ENCODE assay signal across 11 cellular contexts in genomic region chr4:186676531-186677158, GRCh38. TPM values are rescaled to one million over a fixed set of nuclear protein-coding genes. Genes with fewer than 3 reads are reported as not detected.
DNase-seq lines count a peak whose midpoint lies in the region; ATAC-seq, FAIRE-seq and TF ChIP-seq lines count a peak whose summit lies in the region.
"Had no signal": no experiment of that assay in that cellular context is flagged by ENCODE, and none has a peak within 500 bp of the region (broad histone marks: within the 10 kb centered on the region; RNA-seq: fewer than 3 reads in every experiment).

No MANE protein-coding gene starts in this region.

- FAIRE-seq in K562 (lab: Jason Lieb, UNC), result no peak

- WGBS in K562 (ENCODE audit: insufficient coverage, low coverage, missing lambda C conversion rate), result 18% methylated on average over 1 of the region's 1 CpG

- H3K9me3 ChIP-seq in K562 (replicated peaks; ENCODE audit: control insufficient read depth, insufficient read depth, low read depth, low read length) (no peaks in the 10 kb centered on the region), tibial artery (no peaks in the 10 kb centered on the region)

- H3K79me2 ChIP-seq in K562 (ENCODE audit: control insufficient read depth, insufficient read depth, low read length), result no peaks in the 10 kb centered on the region

- TF ChIP-seq EP300 in K562 (IDR thresholded peaks at IDR 0.05; ENCODE audit: low read length), result no peak

- no peaks in the 10 kb centered on the region for H4K20me1 ChIP-seq in K562 (replicated peaks; ENCODE audit: control insufficient read depth, insufficient read depth, low read length)

- DNase-seq in HCEC 1CT, result peak; percentile 77
- DNase-seq in K562 (ENCODE audit: extremely low read depth in 1 of 4, low spot score in 3 of 4), result no peak
- peak; percentile 92 for DNase-seq in iris pigment epithelial cell (ENCODE audit: low read depth)
- DNase-seq in tibial artery, result no peak
- DNase-seq in activated T-helper 2 cell treated with anti-CD3 and anti-CD28 coated beads, Interferon-gamma antibody, Interleukin-2, Interleukin-4, amounts not matched to agents 10 μg/mL and 5 μg/mL and 100 μg/mL, durations not matched to agents 14 hours and 24 hours and 36 hours (ENCODE audit: low spot score), result no peak
- no peak for DNase-seq in COR-L47 (lab: John Stamatoyannopoulos, UW)
- DNase-seq: activated naive CD4-positive, alpha-beta T cell treated with anti-CD3 and anti-CD28 coated beads for 36 hours; NCI-H1048 had no signal

- intact Hi-C loops in K562 (cut with micrococcal nuclease), result no loop called here
- intact Hi-C loops in tibial artery (cut with DNase I; ENCODE audit: low total_unique reads), result no loop called here
- intact Hi-C loops in activated T-helper 2 cell treated with anti-CD3 and anti-CD28 coated beads, Interferon-gamma antibody, Interleukin-2, Interleukin-4, amounts not matched to agents 10 μg/mL and 5 μg/mL and 100 μg/mL, durations not matched to agents 14 hours and 24 hours and 36 hours (cut with micrococcal nuclease), result no loop called here

- no peak for TF ChIP-seq CTCF in K562 (IDR thresholded peaks at IDR 0.05 in 2 of 3, conservative IDR thresholded peaks at IDR 0.05 in 1 of 3; ENCODE audit: insufficient read depth in 2 of 3, low read depth in 1 of 3, low read length in 3 of 3)
- no peak for TF ChIP-seq CTCF in tibial artery (IDR thresholded peaks at IDR 0.05)

- H3K9me1 ChIP-seq in K562 (ENCODE audit: control insufficient read depth, insufficient read depth, low read length), result no peaks in the 10 kb centered on the region

- no peaks in the 10 kb centered on the region for H3K4me1 Mint-ChIP-seq in activated T-helper 2 cell treated with anti-CD3 and anti-CD28 coated beads, Interferon-gamma antibody, Interleukin-2, Interleukin-4, amounts not matched to agents 10 μg/mL and 5 μg/mL and 100 μg/mL, durations not matched to agents 14 hours and 24 hours and 36 hours (ENCODE audit: low read depth)

- no peaks in the 10 kb centered on the region for H3K36me3 ChIP-seq in K562 (ENCODE audit: control insufficient read depth, insufficient read depth, low read length)
- H3K36me3 ChIP-seq in tibial artery, result no peaks in the 10 kb centered on the region

- no peak overlapping the region for H3K4me3 Mint-ChIP-seq in activated T-helper 2 cell treated with anti-CD3 and anti-CD28 coated beads, Interferon-gamma antibody, Interleukin-2, Interleukin-4, amounts not matched to agents 10 μg/mL and 5 μg/mL and 100 μg/mL, durations not matched to agents 14 hours and 24 hours and 36 hours (ENCODE audit: low read depth)
- H3K4me3 Mint-ChIP-seq: activated naive CD4-positive, alpha-beta T cell treated with anti-CD3 and anti-CD28 coated beads for 36 hours; T-helper 1 cell treated with Interleukin-12 subunit alpha and Interleukin-12 subunit beta and Interleukin-4 antibody, amounts not matched to agents 30 μg/mL and 1 μg/mL, for 36 hours had no signal

- in situ Hi-C loops in K562 (cut with MboI), result no loop called here

- ATAC-seq in K562 (no peak), HG03432 (IDR thresholded peaks at IDR 0.05; ENCODE audit: unreplicated experiment) (no peak), GM21526 (IDR thresholded peaks at IDR 0.05; ENCODE audit: low FRiP score, unreplicated experiment) (no peak)

- CTCF ChIA-PET in K562 (lab: Yijun Ruan, JAX; ENCODE audit: low intra/inter-chr PET ratio), result no interaction called here

- no TSS peak for BruUV-seq in K562 (replicated peaks; lab: Mats Ljungman, UMichigan)

- H3K27me3 Mint-ChIP-seq in activated T-helper 2 cell treated with anti-CD3 and anti-CD28 coated beads, Interferon-gamma antibody, Interleukin-2, Interleukin-4, amounts not matched to agents 10 μg/mL and 5 μg/mL and 100 μg/mL, durations not matched to agents 14 hours and 24 hours and 36 hours (ENCODE audit: low read depth), result no peaks in the 10 kb centered on the region

- no peak for TF ChIP-seq RAD21 in K562 (CRISPR knock-in tag; conservative IDR thresholded peaks at IDR 0.05 in 1 of 2, IDR thresholded peaks at IDR 0.05 in 1 of 2)

- no peak overlapping the region for H2AFZ ChIP-seq in K562 (ENCODE audit: low read depth, low read length)

- H3K9ac ChIP-seq in K562 (ENCODE audit: insufficient read depth in 1 of 2, low read depth in 2 of 2, low read length in 2 of 2), result no peak overlapping the region

- no peaks in the 10 kb centered on the region for H3K36me3 Mint-ChIP-seq in activated T-helper 2 cell treated with anti-CD3 and anti-CD28 coated beads, Interferon-gamma antibody, Interleukin-2, Interleukin-4, amounts not matched to agents 10 μg/mL and 5 μg/mL and 100 μg/mL, durations not matched to agents 14 hours and 24 hours and 36 hours (ENCODE audit: low read depth)

- TF ChIP-seq POLR2A in K562 (conservative IDR thresholded peaks at IDR 0.05), result no peak

- no peaks in the 10 kb centered on the region for H3K27me3 ChIP-seq in K562 (ENCODE audit: control insufficient read depth in 2 of 2, insufficient read depth in 2 of 2, low read length in 2 of 2)
- H3K27me3 ChIP-seq in tibial artery, result no peaks in the 10 kb centered on the region

- H3K27ac ChIP-seq in K562 (ENCODE audit: extremely low read depth, low read depth, low read length) (no peak overlapping the region), tibial artery (peak overlapping the region; percentile 5 to 25)

- H3K9me3 Mint-ChIP-seq in activated T-helper 2 cell treated with anti-CD3 and anti-CD28 coated beads, Interferon-gamma antibody, Interleukin-2, Interleukin-4, amounts not matched to agents 10 μg/mL and 5 μg/mL and 100 μg/mL, durations not matched to agents 14 hours and 24 hours and 36 hours, result peaks cover 5% of the 10 kb centered on the region
- H3K9me3 Mint-ChIP-seq: activated naive CD4-positive, alpha-beta T cell treated with anti-CD3 and anti-CD28 coated beads for 36 hours; T-helper 1 cell treated with Interleukin-12 subunit alpha and Interleukin-12 subunit beta and Interleukin-4 antibody, amounts not matched to agents 30 μg/mL and 1 μg/mL, for 36 hours had no signal

- no peak overlapping the region for H3K27ac Mint-ChIP-seq in activated T-helper 2 cell treated with anti-CD3 and anti-CD28 coated beads, Interferon-gamma antibody, Interleukin-2, Interleukin-4, amounts not matched to agents 10 μg/mL and 5 μg/mL and 100 μg/mL, durations not matched to agents 14 hours and 24 hours and 36 hours
- H3K27ac Mint-ChIP-seq: activated naive CD4-positive, alpha-beta T cell treated with anti-CD3 and anti-CD28 coated beads for 36 hours; T-helper 1 cell treated with Interleukin-12 subunit alpha and Interleukin-12 subunit beta and Interleukin-4 antibody, amounts not matched to agents 30 μg/mL and 1 μg/mL, for 36 hours had no signal

- H3K4me1 ChIP-seq in K562 (replicated peaks in 1 of 2; ENCODE audit: control insufficient read depth in 2 of 2, insufficient read depth in 2 of 2, low read length in 2 of 2) (no peaks in the 10 kb centered on the region), tibial artery (peaks cover 0 to 33% (median 8%) of the 10 kb centered on the region in 4 donors)

- POLR2A ChIA-PET in K562 (lab: Yijun Ruan, JAX), result no interaction called here

- no peak overlapping the region for H3K4me2 ChIP-seq in K562 (ENCODE audit: insufficient read depth, low read length)

- H3K4me3 ChIP-seq in K562, result no peak overlapping the region
- H3K4me3 ChIP-seq in tibial artery, result no peak overlapping the region

TF ChIP-seq in K562, 482 proteins besides CTCF, POLR2A, EP300 and RAD21:
- TF ChIP-seq MAFF (IDR thresholded peaks at IDR 0.05; ENCODE audit: low read length), result 0 out of 2 replicates have a peak, but pooled peaks have one; percentile 1
- no peak for TF ChIP-seq MTA1 (IDR thresholded peaks at IDR 0.05; ENCODE audit: borderline replicate concordance)
- TF ChIP-seq ZNF408 (CRISPR knock-in tag; IDR thresholded peaks at IDR 0.05; ENCODE audit: low read depth), result no peak

RNA-seq across cellular contexts. Expression of gene FAT1, which starts 47.0 kb away (rescaled TPM):
- total RNA-seq in K562 (2011; cell fraction: chromatin; rRNA removed; ENCODE audit: low replicate concordance), result 34.3 and 56.3 TPM in 2 replicates
- 21.5 and 28.3 TPM in 2 replicates for total RNA-seq in K562 (2011; cell fraction: nucleolus; rRNA removed)
- 26.8 and 46.9 TPM in 2 replicates for total RNA-seq in K562 (2011; cell fraction: nucleoplasm; rRNA removed)
- 22.8 and 23.3 TPM in 2 replicates for total RNA-seq in K562 (2014; rRNA removed)
- 21.4 and 25.5 TPM in 2 replicates for total RNA-seq in K562 (2014; rRNA removed; fragmentation: Illumina TruSeq; extraction: Trizol)
- total RNA-seq in K562 (2015; rRNA removed; fragmentation: Illumina TruSeq; extraction: Trizol), result 36.0 and 38.4 TPM in 2 replicates
- total RNA-seq in K562 (2021), result 30.0 and 31.4 TPM in 2 replicates
- 12.2 and 13.9 TPM in 2 replicates for polyA plus RNA-seq in K562 (2011; rRNA removed)
- polyA plus RNA-seq in K562 (2011; cell fraction: cytosol; rRNA removed), result 11.8 and 14.6 TPM in 2 replicates
- 18.0 and 35.1 TPM in 2 replicates for polyA plus RNA-seq in K562 (2011; cell fraction: nucleus; rRNA removed)
- 14.4 and 20.2 TPM in 2 replicates for polyA plus RNA-seq in K562 (2012)
- polyA plus RNA-seq in K562 (2014; fragmentation: Illumina TruSeq; extraction: Trizol), result 19.3 and 24.9 TPM in 2 replicates
- 1 to 10 TPM; 6.0 to 8.3 TPM for polyA plus RNA-seq in K562 (2014; fragmentation: Nextera tagmentation; extraction: Ambion mirVana)
- 9.3 and 12.2 TPM in 2 replicates for polyA plus RNA-seq in K562 (2014; rRNA removed)
- 100 and 106 TPM in 2 replicates for polyA minus RNA-seq in K562 (2011; rRNA and poly(A)+ RNA removed)
- polyA minus RNA-seq in K562 (2011; cell fraction: cytosol; rRNA and poly(A)+ RNA removed), result 40.0 and 46.9 TPM in 2 replicates
- 23.8 and 27.2 TPM in 2 replicates for polyA minus RNA-seq in K562 (2011; cell fraction: nucleus; rRNA and poly(A)+ RNA removed)
- 0.05 TPM in 2 replicates for total RNA-seq in activated T-helper 2 cell treated with anti-CD3 and anti-CD28 coated beads, Interferon-gamma antibody, Interleukin-2, Interleukin-4, amounts not matched to agents 10 μg/mL and 5 μg/mL and 100 μg/mL, durations not matched to agents 14 hours and 24 hours and 36 hours

Comparison
In these comparisons a context has a peak if more than half of its experiments do, and no peak if none do; other contexts are left out.
1. DNase-seq: peak in HCEC 1CT (single experiment) and iris pigment epithelial cell (single experiment); none in K562 (0 of 4), tibial artery (0 of 2), activated T-helper 2 cell treated with anti-CD3 and anti-CD28 coated beads, Interferon-gamma antibody, Interleukin-2, Interleukin-4, amounts not matched to agents 10 μg/mL and 5 μg/mL and 100 μg/mL, durations not matched to agents 14 hours and 24 hours and 36 hours (single experiment) and COR-L47 (single experiment).
2. RNA of gene FAT1, which starts 47.0 kb away (total RNA-seq): 21.4 to 56.3 TPM in K562; 0.05 TPM in activated T-helper 2 cell treated with anti-CD3 and anti-CD28 coated beads, Interferon-gamma antibody, Interleukin-2, Interleukin-4, amounts not matched to agents 10 μg/mL and 5 μg/mL and 100 μg/mL, durations not matched to agents 14 hours and 24 hours and 36 hours; every median in the first group is over 10 times any median in the second.